In genomic region chr1:90045853-90046563, GRCh38 we compare ENCODE assay signal across 8 cellular contexts. TPM values are rescaled to one million over a fixed set of nuclear protein-coding genes. Genes with fewer than 3 reads are reported as not detected.
DNase-seq lines count a peak whose midpoint lies in the region; ATAC-seq, FAIRE-seq and TF ChIP-seq lines count a peak whose summit lies in the region.

No MANE protein-coding gene starts in this region.

- intact Hi-C loops in activated CD8-positive, alpha-beta T cell treated with anti-CD3 and anti-CD28 coated beads for 36 hours (cut with micrococcal nuclease): no loop called here

- DNase-seq in activated naive CD4-positive, alpha-beta T cell treated with Interleukin-2 at 50 U/mL for 16 hours: peak; percentile 4
- DNase-seq in activated naive CD4-positive, alpha-beta T cell (lab: John Stamatoyannopoulos, UW): no peak
- peak; percentile 51 for DNase-seq in activated CD8-positive, alpha-beta T cell treated with anti-CD3 and anti-CD28 coated beads for 36 hours
- DNase-seq in iris pigment epithelial cell (ENCODE audit: low read depth) (peak; percentile 33), DMS79 treated with DMSO at 0.1 percent for 48 hours (lab: John Stamatoyannopoulos, UW) (no peak), small intestine (no peak)

- no peaks in the 10 kb centered on the region for H3K36me3 ChIP-seq in small intestine (ENCODE audit: control insufficient read depth in 2 of 2, insufficient read depth in 2 of 2, low read length in 2 of 2)

- H3K27me3 Mint-ChIP-seq in activated CD8-positive, alpha-beta T cell treated with anti-CD3 and anti-CD28 coated beads for 36 hours: peaks cover 3% of the 10 kb centered on the region

- WGBS in small intestine, 3 donors: 29 to 54% (median 44%) methylated on average over 2 of the region's 2 CpGs

- H3K27ac ChIP-seq in small intestine (ENCODE audit: low read depth in 1 of 2, low read length in 1 of 2): no peak overlapping the region

- ATAC-seq in activated CD8-positive, alpha-beta T cell treated with anti-CD3 and anti-CD28 coated beads for 36 hours: no peak
- no peak for ATAC-seq in HG03025 (IDR thresholded peaks at IDR 0.05; ENCODE audit: low FRiP score, unreplicated experiment)

- no peaks in the 10 kb centered on the region for H3K4me1 Mint-ChIP-seq in activated CD8-positive, alpha-beta T cell treated with anti-CD3 and anti-CD28 coated beads for 36 hours (ENCODE audit: low read depth)

- H3K27ac Mint-ChIP-seq in activated CD8-positive, alpha-beta T cell treated with anti-CD3 and anti-CD28 coated beads for 36 hours: no peak overlapping the region

- CTCF ChIA-PET in activated CD8-positive, alpha-beta T cell treated with anti-CD3 and anti-CD28 coated beads for 36 hours (lab: Charles Lee): interaction anchor here (0.7 to 2.5 kb wide), 13 partner anchors 8 to 1082 kb away, joined by 3 to 8 read pairs (median 3); no protein-coding TSS in a partner anchor

- peak; percentile 52 for TF ChIP-seq CTCF in LNCAP (IDR thresholded peaks at IDR 0.05)
- peak; percentile 56 for TF ChIP-seq CTCF in activated CD8-positive, alpha-beta T cell treated with anti-CD3 and anti-CD28 coated beads for 36 hours (IDR thresholded peaks at IDR 0.05)

- no peaks in the 10 kb centered on the region for H3K4me1 ChIP-seq in small intestine (ENCODE audit: control insufficient read depth in 2 of 2, insufficient read depth in 1 of 2, low read depth in 1 of 2, low read length in 1 of 2)

- no peak overlapping the region for H3K4me3 Mint-ChIP-seq in activated CD8-positive, alpha-beta T cell treated with anti-CD3 and anti-CD28 coated beads for 36 hours

- POLR2A ChIA-PET in activated CD8-positive, alpha-beta T cell treated with anti-CD3 and anti-CD28 coated beads for 36 hours (lab: Charles Lee): no interaction called here

- no peaks in the 10 kb centered on the region for H3K36me3 Mint-ChIP-seq in activated CD8-positive, alpha-beta T cell treated with anti-CD3 and anti-CD28 coated beads for 36 hours (ENCODE audit: low read depth)

- no peaks in the 10 kb centered on the region for H3K9me3 Mint-ChIP-seq in activated CD8-positive, alpha-beta T cell treated with anti-CD3 and anti-CD28 coated beads for 36 hours

- peaks cover 0 to 3% of the 10 kb centered on the region in 2 donors for H3K27me3 ChIP-seq in small intestine (ENCODE audit: control insufficient read depth in 2 of 2, insufficient read depth in 2 of 2, low read length in 2 of 2)

- no peak overlapping the region for H3K4me3 ChIP-seq in small intestine (ENCODE audit: low read depth in 1 of 2, low read length in 2 of 2)

- FAIRE-seq in small intestine (lab: Jason Lieb, UNC): no peak

- no peaks in the 10 kb centered on the region for H3K9me3 ChIP-seq in small intestine (ENCODE audit: control insufficient read depth, low read depth)

RNA-seq across cellular contexts. Expression of gene ZNF326, which starts 51.1 kb away (rescaled TPM):
- 10 to 100 TPM; 21.1 to 21.4 TPM for total RNA-seq in activated CD8-positive, alpha-beta T cell treated with anti-CD3 and anti-CD28 coated beads for 36 hours
- 10 to 100 TPM; 11.3 to 22.4 (median 15.1) TPM for polyA plus RNA-seq in small intestine

Comparison
In these comparisons a context has a peak if more than half of its experiments do, and no peak if none do; other contexts are left out.
1. DNase-seq: peak in activated naive CD4-positive, alpha-beta T cell treated with Interleukin-2 at 50 U/mL for 16 hours (single experiment), activated CD8-positive, alpha-beta T cell treated with anti-CD3 and anti-CD28 coated beads for 36 hours (single experiment) and iris pigment epithelial cell (single experiment); none in activated naive CD4-positive, alpha-beta T cell (0 of 4), DMS79 treated with DMSO at 0.1 percent for 48 hours (single experiment) and small intestine (single experiment).